10 cellular contexts compared by ENCODE assay signal in the genomic region with DNA sequence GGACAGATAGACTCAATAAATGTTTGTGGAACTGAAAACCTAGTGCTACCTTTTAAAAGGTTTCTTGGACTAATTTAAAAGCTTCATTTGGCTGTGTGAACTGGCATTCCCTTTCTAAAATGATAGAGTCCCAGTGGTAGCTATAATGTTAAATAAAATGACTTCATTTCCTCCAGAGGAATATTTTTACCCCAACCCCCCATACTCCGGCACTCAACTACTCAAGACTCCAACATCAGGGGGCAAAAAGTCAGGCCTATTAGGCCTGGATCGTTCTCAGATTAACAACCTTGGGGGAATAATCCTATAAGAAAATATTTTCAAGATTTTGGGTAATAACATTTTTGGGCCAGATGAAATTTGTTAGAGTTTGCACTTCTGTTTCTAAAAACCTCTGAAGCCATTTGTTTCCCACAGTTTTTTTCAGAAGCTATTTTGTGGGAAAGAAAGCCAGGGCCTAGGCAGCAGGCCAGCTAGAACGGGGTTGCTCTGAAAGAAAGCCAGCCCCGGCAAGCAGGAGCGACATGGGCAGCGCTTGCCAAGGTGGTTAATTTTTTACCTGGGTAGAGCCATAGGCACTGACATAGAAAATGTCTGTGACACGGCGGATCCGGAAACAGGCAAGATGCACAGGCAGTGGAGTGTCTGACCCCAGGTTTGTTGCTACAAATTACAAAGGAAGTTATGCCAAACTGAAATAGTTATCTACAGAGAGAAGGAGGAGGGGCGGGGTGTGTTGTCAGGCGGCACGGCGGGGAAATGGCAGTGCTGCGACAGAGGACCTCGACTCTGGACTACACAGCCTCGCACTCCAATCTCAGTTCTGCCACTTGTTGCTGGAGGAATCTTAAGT.
DNase-seq lines count a peak whose midpoint lies in the region; ATAC-seq and TF ChIP-seq lines count a peak whose summit lies in the region.
"Had no signal": no experiment of that assay in that cellular context is flagged by ENCODE, and none has a peak within 500 bp of the region (broad histone marks: within the 10 kb centered on the region; RNA-seq: fewer than 3 reads in every experiment).

No MANE protein-coding gene starts in this region.

- TF ChIP-seq CTCF in HFFc6 (IDR thresholded peaks at IDR 0.05), result no peak
- no peak for TF ChIP-seq CTCF in brain microvascular endothelial cell (IDR thresholded peaks at IDR 0.05; ENCODE audit: low read depth, low read length, missing control alignments)
- TF ChIP-seq CTCF in kidney epithelial cell (IDR thresholded peaks at IDR 0.05; ENCODE audit: insufficient read depth, low read length, poor library complexity, severe bottlenecking), result no peak

- no peaks in the 10 kb centered on the region for H3K27me3 Mint-ChIP-seq in HFFc6 (ENCODE audit: insufficient read depth)
- H3K27me3 Mint-ChIP-seq in activated CD8-positive, alpha-beta memory T cell treated with anti-CD3 and anti-CD28 coated beads, Interleukin-2, amount 10 ng/mL, durations not matched to agents 7 days and 5 days, result peaks cover 1% of the 10 kb centered on the region

- ATAC-seq in activated CD8-positive, alpha-beta memory T cell treated with anti-CD3 and anti-CD28 coated beads, Interleukin-2, amount 10 ng/mL, durations not matched to agents 7 days and 5 days, result no peak
- no peak for ATAC-seq in GM19463 (IDR thresholded peaks at IDR 0.05; ENCODE audit: unreplicated experiment)

- peaks cover 88% of the 10 kb centered on the region for H3K4me1 Mint-ChIP-seq in HFFc6 (ENCODE audit: low read depth)
- no peaks in the 10 kb centered on the region for H3K4me1 Mint-ChIP-seq in activated CD8-positive, alpha-beta memory T cell treated with anti-CD3 and anti-CD28 coated beads, Interleukin-2, amount 10 ng/mL, durations not matched to agents 7 days and 5 days
- H3K4me1 Mint-ChIP-seq: memory B cell had no signal

- no peaks in the 10 kb centered on the region for H3K36me3 ChIP-seq in brain microvascular endothelial cell (replicated peaks)
- H3K36me3 ChIP-seq in kidney epithelial cell (ENCODE audit: control insufficient read depth, insufficient read depth, low read length), result no peaks in the 10 kb centered on the region

- in situ Hi-C loops in brain microvascular endothelial cell (cut with HindIII; ENCODE audit: low pct_ligation_motif_present, low sequenced_read_pairs), result no loop called here

- H3K4me3 Mint-ChIP-seq in HFFc6, result peak overlapping the region; percentile 28; the same call in 1 of the 2 replicates
- H3K4me3 Mint-ChIP-seq in activated CD8-positive, alpha-beta memory T cell treated with anti-CD3 and anti-CD28 coated beads, Interleukin-2, amount 10 ng/mL, durations not matched to agents 7 days and 5 days, result no peak overlapping the region
- H3K4me3 Mint-ChIP-seq: activated T-cell treated with anti-CD3 and anti-CD28 coated beads, Interleukin-2, amount 50 U/mL, for 24 hours; memory B cell had no signal

- CTCF ChIA-PET in activated CD8-positive, alpha-beta memory T cell treated with anti-CD3 and anti-CD28 coated beads, Interleukin-2, amount 10 ng/mL, durations not matched to agents 7 days and 5 days (lab: Charles Lee), result no interaction called here

- H3K27me3 ChIP-seq in brain microvascular endothelial cell (replicated peaks) (no peaks in the 10 kb centered on the region), kidney epithelial cell (ENCODE audit: control insufficient read depth, insufficient read depth, low read length) (no peaks in the 10 kb centered on the region)

- peaks cover 14% of the 10 kb centered on the region; the same call in 1 of the 2 replicates for H3K36me3 Mint-ChIP-seq in HFFc6 (ENCODE audit: low read depth)
- H3K36me3 Mint-ChIP-seq in activated CD8-positive, alpha-beta memory T cell treated with anti-CD3 and anti-CD28 coated beads, Interleukin-2, amount 10 ng/mL, durations not matched to agents 7 days and 5 days, result no peaks in the 10 kb centered on the region
- H3K36me3 Mint-ChIP-seq: memory B cell had no signal

- peak overlapping the region; percentile 87 for H3K27ac Mint-ChIP-seq in HFFc6
- no peak overlapping the region for H3K27ac Mint-ChIP-seq in activated CD8-positive, alpha-beta memory T cell treated with anti-CD3 and anti-CD28 coated beads, Interleukin-2, amount 10 ng/mL, durations not matched to agents 7 days and 5 days
- H3K27ac Mint-ChIP-seq: activated T-cell treated with anti-CD3 and anti-CD28 coated beads, Interleukin-2, amount 50 U/mL, for 24 hours; memory B cell had no signal

- no peak for DNase-seq in HFFc6
- no peak for DNase-seq in brain microvascular endothelial cell
- peak; percentile 47 for DNase-seq in kidney epithelial cell (ENCODE audit: low read depth)
- DNase-seq in KG1 (lab: John Stamatoyannopoulos, UW), result no peak
- no peak for DNase-seq in activated CD8-positive, alpha-beta memory T cell treated with anti-CD3 and anti-CD28 coated beads, Interleukin-2, amount 10 ng/mL, durations not matched to agents 7 days and 5 days
- no peak for DNase-seq in pons (ENCODE audit: low spot score)
- DNase-seq: activated T-cell treated with anti-CD3 and anti-CD28 coated beads, Interleukin-2, amount 50 U/mL, for 24 hours had no signal

- H3K27ac ChIP-seq in brain microvascular endothelial cell, result peak overlapping the region; percentile 79
- H3K27ac ChIP-seq in skin epidermis, result peak overlapping the region in 20 of 21 experiments; percentile 0 to 83 (median 61)

- H3K9me3 Mint-ChIP-seq in HFFc6, result no peaks in the 10 kb centered on the region
- no peaks in the 10 kb centered on the region for H3K9me3 Mint-ChIP-seq in activated CD8-positive, alpha-beta memory T cell treated with anti-CD3 and anti-CD28 coated beads, Interleukin-2, amount 10 ng/mL, durations not matched to agents 7 days and 5 days (ENCODE audit: low read depth)
- H3K9me3 Mint-ChIP-seq: activated T-cell treated with anti-CD3 and anti-CD28 coated beads, Interleukin-2, amount 50 U/mL, for 24 hours had no signal

- H3K4me3 ChIP-seq in brain microvascular endothelial cell (ENCODE audit: low read depth, low read length), result no peak overlapping the region
- no peak overlapping the region for H3K4me3 ChIP-seq in kidney epithelial cell (ENCODE audit: low read depth, low read length)
- H3K4me3 ChIP-seq in skin epidermis, result no peak overlapping the region
